Comparison of ENCODE assay signal across 1 cellular context in genomic region chr19:6209233-6209632, GRCh38.
TF ChIP-seq lines count a peak whose summit lies in the region.

No MANE protein-coding gene starts in this region.

TF ChIP-seq in IMR-90, 13 proteins besides CTCF, POLR2A, EP300 and RAD21 (continued from another document):
- TF ChIP-seq, protein P1, sequence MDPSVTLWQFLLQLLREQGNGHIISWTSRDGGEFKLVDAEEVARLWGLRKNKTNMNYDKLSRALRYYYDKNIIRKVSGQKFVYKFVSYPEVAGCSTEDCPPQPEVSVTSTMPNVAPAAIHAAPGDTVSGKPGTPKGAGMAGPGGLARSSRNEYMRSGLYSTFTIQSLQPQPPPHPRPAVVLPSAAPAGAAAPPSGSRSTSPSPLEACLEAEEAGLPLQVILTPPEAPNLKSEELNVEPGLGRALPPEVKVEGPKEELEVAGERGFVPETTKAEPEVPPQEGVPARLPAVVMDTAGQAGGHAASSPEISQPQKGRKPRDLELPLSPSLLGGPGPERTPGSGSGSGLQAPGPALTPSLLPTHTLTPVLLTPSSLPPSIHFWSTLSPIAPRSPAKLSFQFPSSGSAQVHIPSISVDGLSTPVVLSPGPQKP (IDR thresholded peaks at IDR 0.05; ENCODE audit: borderline replicate concordance, low read depth, low read length) = no peak
